Comparison of ENCODE assay signal across 8 cellular contexts in the genomic region with DNA sequence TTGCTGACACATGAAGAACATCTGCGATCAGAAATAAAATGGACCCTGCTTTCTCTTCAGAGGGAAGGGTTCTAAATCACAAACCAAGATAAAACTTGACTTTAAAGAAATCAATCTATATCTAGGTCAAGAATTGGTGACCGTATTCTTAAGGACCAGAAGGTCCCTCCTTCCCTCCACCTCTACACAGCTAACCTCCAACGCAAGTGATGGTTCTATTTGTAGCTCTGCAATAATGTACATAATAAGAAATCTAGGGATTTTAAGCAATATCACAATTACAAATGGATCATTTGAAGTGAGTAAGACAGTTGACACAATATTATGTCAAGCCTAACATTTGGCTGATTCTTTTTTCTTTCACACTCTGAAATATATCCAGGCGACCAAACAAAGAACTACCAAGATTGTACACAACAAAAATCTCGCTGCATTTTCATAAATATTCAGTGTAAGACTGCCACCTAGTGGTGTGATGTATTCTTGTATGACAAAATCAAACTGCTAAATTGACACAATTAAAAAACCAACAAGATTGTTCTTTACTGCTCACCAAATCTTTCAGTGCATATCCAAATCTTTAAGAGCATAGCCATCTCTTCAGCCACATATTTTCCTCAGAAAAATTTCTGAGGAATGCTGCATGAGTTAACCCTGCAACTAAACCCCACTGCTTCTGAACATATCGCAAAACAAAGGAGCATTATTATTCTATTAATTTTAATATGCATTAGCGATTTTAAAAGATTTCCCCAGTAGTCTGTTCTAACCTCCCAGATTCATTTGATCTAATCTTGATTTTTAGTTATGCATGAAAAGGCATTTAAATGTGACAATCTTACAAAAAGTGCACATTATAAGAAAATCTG. TPM values are rescaled to one million over a fixed set of nuclear protein-coding genes. Genes with fewer than 3 reads are reported as not detected.
DNase-seq lines count a peak whose midpoint lies in the region; ATAC-seq and TF ChIP-seq lines count a peak whose summit lies in the region.

No MANE protein-coding gene starts in this region.

- H4K20me1 ChIP-seq in MM.1S (ENCODE audit: insufficient read depth, low read length) = no peaks in the 10 kb centered on the region

- ATAC-seq in Panc1 = 0 out of 2 replicates have a peak, but pooled peaks have one; percentile 53
- ATAC-seq in GM19455 (IDR thresholded peaks at IDR 0.05; ENCODE audit: unreplicated experiment) = no peak
- ATAC-seq in GM21381 (IDR thresholded peaks at IDR 0.05; ENCODE audit: unreplicated experiment) = no peak

- H3K9me2 ChIP-seq in MM.1S (replicated peaks; ENCODE audit: insufficient read depth, low read length) = no peaks in the 10 kb centered on the region

- H3K9me3 ChIP-seq in MM.1S (replicated peaks; ENCODE audit: insufficient read depth, low read length) (no peaks in the 10 kb centered on the region), Panc1 (ENCODE audit: control insufficient read depth, insufficient read depth, low read depth, low read length) (no peaks in the 10 kb centered on the region)

- intact Hi-C loops in Panc1 (cut with micrococcal nuclease; ENCODE audit: unreplicated experiment) = loop anchor here (2.0 to 10.0 kb wide), 6 partner anchors 173 to 793 kb away; no protein-coding TSS in a partner anchor

- BruUV-seq in Panc1 (replicated peaks; lab: Mats Ljungman, UMichigan) = no TSS peak

- H2AFZ ChIP-seq in MM.1S (ENCODE audit: low read length) = no peak overlapping the region

- H3K27me3 ChIP-seq in MM.1S (replicated peaks; ENCODE audit: insufficient read depth, low read length) (no peaks in the 10 kb centered on the region), Panc1 (ENCODE audit: control insufficient read depth, insufficient read depth, low read length) (no peaks in the 10 kb centered on the region)

- CTCF ChIA-PET in Panc1 (lab: Charles Lee) = interaction anchor here (1.2 to 1.3 kb wide), 2 partner anchors 78 to 537 kb away, joined by 4 to 6 read pairs; no protein-coding TSS in a partner anchor

- H3K4me1 ChIP-seq in MM.1S (ENCODE audit: low read length) = no peaks in the 10 kb centered on the region; the same call in 1 of the 2 replicates
- H3K4me1 ChIP-seq in Panc1 (ENCODE audit: control insufficient read depth, insufficient read depth, low read length) = no peaks in the 10 kb centered on the region

- in situ Hi-C loops in ACHN (cut with HindIII; ENCODE audit: low pct_ligation_motif_present, low pct_unique_long_range_greater_than_20kb, low sequenced_read_pairs) = loop anchor here (25.0 kb wide), 1 partner anchor 580 kb away; a partner anchor contains a TSS
- in situ Hi-C loops in Panc1 (cut with HindIII; ENCODE audit: low pct_unique_long_range_greater_than_20kb, low sequenced_read_pairs) = no loop called here

- no peak overlapping the region for H3K4me3 ChIP-seq in GM12864 (ENCODE audit: low read depth, low read length)
- no peak overlapping the region for H3K4me3 ChIP-seq in MM.1S (ENCODE audit: low read length)
- H3K4me3 ChIP-seq in Panc1 (ENCODE audit: low read depth in 2 of 2, low read length in 2 of 2) = no peak overlapping the region
- H3K4me3 ChIP-seq in coronary artery = no peak overlapping the region

- H3K4me2 ChIP-seq in MM.1S (ENCODE audit: low read depth, low read length) = no peak overlapping the region

- H3F3A ChIP-seq in MM.1S (ENCODE audit: insufficient read depth, low read length) = no peaks in the 10 kb centered on the region

- POLR2A ChIA-PET in Panc1 (lab: Charles Lee) = interaction anchor here (0.7 kb wide), 1 partner anchor 1129 kb away, joined by 3 read pairs; no protein-coding TSS in a partner anchor

- H3K27ac ChIP-seq in MM.1S (ENCODE audit: low read length) (no peak overlapping the region), Panc1 (ENCODE audit: low read length) (no peak overlapping the region), coronary artery (no peak overlapping the region)

- no peaks in the 10 kb centered on the region for H3K79me2 ChIP-seq in MM.1S (ENCODE audit: low read length)

- H3K36me3 ChIP-seq in MM.1S (replicated peaks; ENCODE audit: insufficient read depth, low read length) = no peaks in the 10 kb centered on the region
- no peaks in the 10 kb centered on the region for H3K36me3 ChIP-seq in Panc1 (ENCODE audit: control insufficient read depth, insufficient read depth, low read length)

- DNase-seq in ACHN (peak; percentile 85), GM12864 (ENCODE audit: low read depth) (peak; percentile 51), MM.1S (peak; percentile 79), Panc1 (ENCODE audit: low read depth, low spot score) (peak; percentile 57), coronary artery (ENCODE audit: low spot score) (no peak), medulla oblongata (ENCODE audit: extremely low spot score) (peak; percentile 90)

- TF ChIP-seq CTCF in GM12864 (IDR thresholded peaks at IDR 0.05; ENCODE audit: low read depth, low read length, missing control alignments) = peak; percentile 36
- peak; percentile 68 for TF ChIP-seq CTCF in MM.1S (IDR thresholded peaks at IDR 0.05; ENCODE audit: low read length)
- TF ChIP-seq CTCF in Panc1 (IDR thresholded peaks at IDR 0.05) = peak; percentile 69; the same call in 1 of the 2 replicates
- peak; percentile 58 for TF ChIP-seq CTCF in coronary artery (IDR thresholded peaks at IDR 0.05)

- H3K9ac ChIP-seq in MM.1S (ENCODE audit: low read length) = no peak overlapping the region

RNA-seq across cellular contexts. Expression of a gene that starts 44.5 kb away (rescaled TPM):
- 1.1 TPM for total RNA-seq in Panc1 (2021; ENCODE audit: unreplicated experiment)
- polyA plus RNA-seq in Panc1 (2012; ENCODE audit: insufficient read length) = 1.0 TPM
